Comparison of ENCODE assay signal across 31 cellular contexts in the genomic region with DNA sequence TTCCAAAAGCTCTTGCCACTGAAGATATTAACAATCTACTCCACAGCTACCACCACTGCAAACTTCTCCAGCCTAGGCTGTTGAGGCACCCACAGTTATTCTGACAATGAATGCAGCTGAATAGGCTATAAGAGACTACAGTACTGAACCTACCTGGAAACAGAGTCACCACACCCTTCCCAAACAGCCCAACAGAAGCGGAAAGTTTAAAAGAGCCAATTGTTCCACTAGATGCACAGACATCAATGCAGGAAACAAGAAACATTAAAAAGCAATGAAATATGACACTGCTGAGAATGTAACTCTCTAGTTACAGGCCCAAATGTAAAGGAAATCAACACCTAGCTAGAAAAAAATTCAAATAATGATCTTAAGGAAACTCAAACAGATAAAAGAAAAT.
DNase-seq lines count a peak whose midpoint lies in the region; ATAC-seq and TF ChIP-seq lines count a peak whose summit lies in the region.
"Had no signal": no experiment of that assay in that cellular context is flagged by ENCODE, and none has a peak within 500 bp of the region (broad histone marks: within the 10 kb centered on the region; RNA-seq: fewer than 3 reads in every experiment).

No MANE protein-coding gene starts in this region.

- H3K4me3 Mint-ChIP-seq in T-helper 2 cell treated with Interferon-gamma antibody and Interleukin-4, amounts not matched to agents 5 μg/mL and 100 μg/mL, for 36 hours = no peak overlapping the region
- no peak overlapping the region for H3K4me3 Mint-ChIP-seq in H9
- H3K4me3 Mint-ChIP-seq: CD4-positive, alpha-beta memory T cell; central memory CD8-positive, alpha-beta T cell; naive thymus-derived CD8-positive, alpha-beta T cell; stimulated activated naive B cell treated with anti-CD40 and anti-IgM and Interleukin-4, amounts not matched to agents 10 μg/mL and 1 μg/mL and 100 μg/mL, for 72 hours had no signal

- H2BK15ac ChIP-seq in H9 (ENCODE audit: low read depth, low read length) = no peak overlapping the region

- peak overlapping the region; percentile 20 for H3K27ac Mint-ChIP-seq in T-helper 2 cell treated with Interferon-gamma antibody and Interleukin-4, amounts not matched to agents 5 μg/mL and 100 μg/mL, for 36 hours
- peak overlapping the region in 2 of 3 experiments; percentile 1 to 72; a peak in 2 of 7 replicates for H3K27ac Mint-ChIP-seq in H9
- H3K27ac Mint-ChIP-seq: stimulated activated naive B cell treated with anti-CD40 and anti-IgM and Interleukin-4, amounts not matched to agents 10 μg/mL and 1 μg/mL and 100 μg/mL, for 72 hours had no signal

- TF ChIP-seq POLR2A in breast epithelium (IDR thresholded peaks at IDR 0.05) = no peak

- H4K12ac ChIP-seq in trophoblast cell (ENCODE audit: low read depth, low read length) = no peak overlapping the region

- H2BK120ac ChIP-seq in H9 (ENCODE audit: low read depth, low read length, poor library complexity, severe bottlenecking) = no peak overlapping the region
- no peak overlapping the region for H2BK120ac ChIP-seq in trophoblast cell (ENCODE audit: insufficient read depth, low read length, poor library complexity)

- no peak overlapping the region for H4K5ac ChIP-seq in H9 (ENCODE audit: insufficient read length, low read depth, low read length)

- H4K8ac ChIP-seq in H9 (replicated peaks; ENCODE audit: insufficient read length, low read depth, low read length) (no peak overlapping the region), trophoblast cell (ENCODE audit: low read depth, low read length) (no peak overlapping the region)

- H3K79me2 ChIP-seq in H9 (ENCODE audit: insufficient read depth, low read length) (no peaks in the 10 kb centered on the region), trophoblast cell (ENCODE audit: control insufficient read depth, insufficient read depth, low read length, poor library complexity) (no peaks in the 10 kb centered on the region)

- H3K36me3 ChIP-seq in trophoblast cell (ENCODE audit: control insufficient read depth in 1 of 2, insufficient read depth in 2 of 2, low read length in 2 of 2) (peaks cover 8 to 9% of the 10 kb centered on the region in 2 experiments), breast epithelium (no peaks in the 10 kb centered on the region)

- no peak for DNase-seq in T-helper 2 cell treated with Interferon-gamma antibody and Interleukin-4, amounts not matched to agents 5 μg/mL and 100 μg/mL, for 36 hours (ENCODE audit: low spot score)
- DNase-seq in T-helper 2 cell (no peak), H9 (no peak), dermis blood vessel endothelial cell (peak; percentile 16), trophoblast cell (no peak), breast epithelium (ENCODE audit: low spot score in 2 of 2) (no peak)
- DNase-seq: activated CD4-positive, alpha-beta T cell treated with anti-CD3 and anti-CD28 coated beads for 4 hours; activated CD8-positive, alpha-beta memory T cell treated with anti-CD3 and anti-CD28 coated beads for 24 hours; activated effector memory CD4-positive, alpha-beta T cell treated with Interleukin-2 at 50 U/mL for 16 hours; activated T-cell treated with anti-CD3 and anti-CD28 coated beads for 4 hours; CD4-positive, alpha-beta memory T cell; foreskin melanocyte; KBM-7; naive thymus-derived CD8-positive, alpha-beta T cell; NCI-H1092; NCI-H187; NCI-H226; NCI-H748 treated with DMSO at 0.1 percent for 48 hours; pancreas; Peyer's patch; retina; SIG-M5; stimulated activated naive B cell treated with anti-CD40 and anti-IgM and Interleukin-4, amounts not matched to agents 10 μg/mL and 1 μg/mL and 100 μg/mL, for 72 hours; T-helper 9 cell had no signal

- H3K4ac ChIP-seq in H9 (ENCODE audit: low read depth, low read length) (no peak overlapping the region), trophoblast cell (ENCODE audit: low read depth, low read length) (no peak overlapping the region)

- peaks cover 4% of the 10 kb centered on the region for H3K79me1 ChIP-seq in H9 (ENCODE audit: insufficient read depth, low read depth, low read length, poor library complexity, severe bottlenecking)
- peaks cover 1% of the 10 kb centered on the region for H3K79me1 ChIP-seq in trophoblast cell (ENCODE audit: low read length)

- H2AK5ac ChIP-seq in H9 (ENCODE audit: insufficient read length, low read length) = no peak overlapping the region
- no peak overlapping the region for H2AK5ac ChIP-seq in trophoblast cell (ENCODE audit: low read length)

- TF ChIP-seq CTCF in H9 (conservative IDR thresholded peaks at IDR 0.05) (no peak), breast epithelium (IDR thresholded peaks at IDR 0.05) (no peak)

- H3K9me3 ChIP-seq in H9 (ENCODE audit: control insufficient read depth, low read depth, low read length) (no peaks in the 10 kb centered on the region), trophoblast cell (ENCODE audit: insufficient read depth, low read depth, low read length) (no peaks in the 10 kb centered on the region), breast epithelium (no peaks in the 10 kb centered on the region)
- H3K9me3 ChIP-seq: A549, pancreas, Peyer's patch, suprapubic skin had no signal

- no peak overlapping the region for H2BK20ac ChIP-seq in H9 (ENCODE audit: low read depth, low read length, poor library complexity, severe bottlenecking)

- no peak overlapping the region for H3K27ac ChIP-seq in H9 (ENCODE audit: insufficient read length, low read depth, low read length)
- H3K27ac ChIP-seq in trophoblast cell (ENCODE audit: low read depth, low read length) = peak overlapping the region; percentile 45
- H3K27ac ChIP-seq in breast epithelium = no peak overlapping the region
- H3K27ac ChIP-seq: A549, pancreas, Peyer's patch, suprapubic skin, VCaP had no signal

- no peak overlapping the region for H3K14ac ChIP-seq in H9 (ENCODE audit: insufficient read depth, low read length)
- no peak overlapping the region for H3K14ac ChIP-seq in trophoblast cell (ENCODE audit: low read length)

- no CpG with 5 or more reads among the region's 1 CpG for WGBS in H9 (ENCODE audit: extremely low coverage, insufficient read length, low lambda C conversion rate)
- no CpG with 5 or more reads among the region's 1 CpG for WGBS in trophoblast cell (ENCODE audit: extremely low coverage, insufficient coverage, insufficient read length)

- H3K23ac ChIP-seq in H9 (ENCODE audit: insufficient read length, low read depth, low read length) = no peak overlapping the region
- no peak overlapping the region for H3K23ac ChIP-seq in trophoblast cell (ENCODE audit: low read length)

- H2AFZ ChIP-seq in H9 (ENCODE audit: low read length) = no peak overlapping the region
- no peak overlapping the region for H2AFZ ChIP-seq in trophoblast cell (ENCODE audit: insufficient read depth, low read length, poor library complexity)

- H3K36me3 Mint-ChIP-seq in T-helper 2 cell treated with Interferon-gamma antibody and Interleukin-4, amounts not matched to agents 5 μg/mL and 100 μg/mL, for 36 hours (ENCODE audit: low read depth) = peaks cover 70% of the 10 kb centered on the region
- peaks cover 10 to 30% (median 29%) of the 10 kb centered on the region in 3 experiments; a peak in 6 of 7 replicates for H3K36me3 Mint-ChIP-seq in H9 (ENCODE audit: insufficient read depth in 1 of 3, low read depth in 3 of 3)

- peaks cover 25% of the 10 kb centered on the region for H3K4me1 Mint-ChIP-seq in T-helper 2 cell treated with Interferon-gamma antibody and Interleukin-4, amounts not matched to agents 5 μg/mL and 100 μg/mL, for 36 hours (ENCODE audit: low read depth)
- peaks cover 0 to 7% of the 10 kb centered on the region in 2 experiments; a peak in 1 of 4 replicates for H3K4me1 Mint-ChIP-seq in H9

- no peaks in the 10 kb centered on the region for H3K27me3 ChIP-seq in H9 (ENCODE audit: insufficient read depth, low read length)
- no peaks in the 10 kb centered on the region for H3K27me3 ChIP-seq in trophoblast cell (ENCODE audit: insufficient read depth, low read length)
- no peaks in the 10 kb centered on the region for H3K27me3 ChIP-seq in breast epithelium
- H3K27me3 ChIP-seq: pancreas, Peyer's patch, suprapubic skin had no signal

- no peaks in the 10 kb centered on the region for H3K27me3 Mint-ChIP-seq in T-helper 2 cell treated with Interferon-gamma antibody and Interleukin-4, amounts not matched to agents 5 μg/mL and 100 μg/mL, for 36 hours (ENCODE audit: low read depth)
- H3K27me3 Mint-ChIP-seq in H9 (ENCODE audit: low read depth) = no peaks in the 10 kb centered on the region
- H3K27me3 Mint-ChIP-seq: CD4-positive, alpha-beta memory T cell; central memory CD8-positive, alpha-beta T cell; naive thymus-derived CD8-positive, alpha-beta T cell; stimulated activated naive B cell treated with anti-CD40 and anti-IgM and Interleukin-4, amounts not matched to agents 10 μg/mL and 1 μg/mL and 100 μg/mL, for 72 hours had no signal

- H3K4me3 ChIP-seq in trophoblast cell (ENCODE audit: low read depth, low read length) (no peak overlapping the region), breast epithelium (no peak overlapping the region)
- H3K4me3 ChIP-seq: A549, lung, pancreas, Peyer's patch, suprapubic skin had no signal

- no peaks in the 10 kb centered on the region for H4K20me1 ChIP-seq in H9 (ENCODE audit: control insufficient read depth, insufficient read depth, insufficient read length)

- H4K91ac ChIP-seq in H9 (ENCODE audit: insufficient read length, low read depth, low read length) (no peak overlapping the region), trophoblast cell (ENCODE audit: low read depth, low read length) (no peak overlapping the region)

- H3K4me1 ChIP-seq in H9 (ENCODE audit: insufficient read depth, low read length) (no peaks in the 10 kb centered on the region), trophoblast cell (ENCODE audit: control insufficient read depth in 1 of 2, insufficient read depth in 2 of 2, low read length in 2 of 2) (peaks cover 16% of the 10 kb centered on the region in 2 experiments), breast epithelium (no peaks in the 10 kb centered on the region)
- H3K4me1 ChIP-seq: pancreas had no signal

- no peaks in the 10 kb centered on the region for H3K9me3 Mint-ChIP-seq in T-helper 2 cell treated with Interferon-gamma antibody and Interleukin-4, amounts not matched to agents 5 μg/mL and 100 μg/mL, for 36 hours
- no peaks in the 10 kb centered on the region for H3K9me3 Mint-ChIP-seq in H9
- H3K9me3 Mint-ChIP-seq: CD4-positive, alpha-beta memory T cell; central memory CD8-positive, alpha-beta T cell; naive thymus-derived CD8-positive, alpha-beta T cell; stimulated activated naive B cell treated with anti-CD40 and anti-IgM and Interleukin-4, amounts not matched to agents 10 μg/mL and 1 μg/mL and 100 μg/mL, for 72 hours had no signal

- H3T11ph ChIP-seq in H9 (ENCODE audit: low read length) = no peak overlapping the region

- H3K9ac ChIP-seq in H9 (ENCODE audit: extremely low read depth, insufficient read length, low read length) (no peak overlapping the region), trophoblast cell (ENCODE audit: low read length) (no peak overlapping the region)

- ATAC-seq in HG03571 (IDR thresholded peaks at IDR 0.05; ENCODE audit: unreplicated experiment) = no peak
- ATAC-seq in GM19324 (IDR thresholded peaks at IDR 0.05; ENCODE audit: low FRiP score, unreplicated experiment) = no peak
- ATAC-seq: naive thymus-derived CD8-positive, alpha-beta T cell; pancreas; stimulated activated naive B cell treated with anti-CD40 and anti-IgM and Interleukin-4, amounts not matched to agents 10 μg/mL and 1 μg/mL and 100 μg/mL, for 72 hours had no signal

- no peak overlapping the region for H3K56ac ChIP-seq in H9 (ENCODE audit: insufficient read length, low read depth, low read length)

- H3K4me2 ChIP-seq in H9 (ENCODE audit: insufficient read depth, insufficient read length, low read length) (no peak overlapping the region), trophoblast cell (ENCODE audit: low read length) (no peak overlapping the region)
- H3K4me2 ChIP-seq: A549 had no signal

- H2BK12ac ChIP-seq in H9 (ENCODE audit: insufficient read length, low read depth, low read length) = no peak overlapping the region
- no peak overlapping the region for H2BK12ac ChIP-seq in trophoblast cell (ENCODE audit: low read length)

- H3K18ac ChIP-seq in H9 (ENCODE audit: insufficient read length, low read depth, low read length) = no peak overlapping the region
- no peak overlapping the region for H3K18ac ChIP-seq in trophoblast cell (ENCODE audit: low read length)

- intact Hi-C loops in breast epithelium (cut with DNase I; ENCODE audit: low total_unique reads) = no loop called here

- no peaks in the 10 kb centered on the region for H3K23me2 ChIP-seq in H9 (ENCODE audit: insufficient read length, low read depth, low read length, poor library complexity, severe bottlenecking)

- no peak overlapping the region for H2BK5ac ChIP-seq in H9 (ENCODE audit: insufficient read length, low read length)
- no peak overlapping the region for H2BK5ac ChIP-seq in trophoblast cell (ENCODE audit: low read depth, low read length, poor library complexity)
